In genomic region chr17:7441202-7441705, GRCh38 we compare ENCODE assay signal across 13 cellular contexts. TPM values are rescaled to one million over a fixed set of nuclear protein-coding genes. Genes with fewer than 3 reads are reported as not detected.
A peak's percentile ranks its signal among the peaks of the same experiment; 100 is the strongest.
DNase-seq lines count a peak whose midpoint lies in the region; ATAC-seq and TF ChIP-seq lines count a peak whose summit lies in the region.
"Had no signal": no experiment of that assay in that cellular context is flagged by ENCODE, and none has a peak within 500 bp of the region (broad histone marks: within the 10 kb centered on the region; RNA-seq: fewer than 3 reads in every experiment).

No MANE protein-coding gene starts in this region.

- TF ChIP-seq CTCF in chondrocyte (IDR thresholded peaks at IDR 0.05), result no peak
- TF ChIP-seq CTCF in gastrocnemius medialis (IDR thresholded peaks at IDR 0.05 in 4 of 5, conservative IDR thresholded peaks at IDR 0.05 in 1 of 5), result no peak

- ATAC-seq in gastrocnemius medialis (no peak), GM18517 (IDR thresholded peaks at IDR 0.05; ENCODE audit: unreplicated experiment) (no peak)
- ATAC-seq: A549; activated CD8-positive, alpha-beta memory T cell treated with anti-CD3 and anti-CD28 coated beads, Interleukin-2, amount 10 ng/mL, durations not matched to agents 7 days and 5 days; heart left ventricle; mucosa of descending colon had no signal

- H3K4me3 Mint-ChIP-seq in T-helper 2 cell treated with Interferon-gamma antibody and Interleukin-4, amounts not matched to agents 5 μg/mL and 100 μg/mL, for 36 hours, result peak overlapping the region; percentile 88
- no peak overlapping the region for H3K4me3 Mint-ChIP-seq in chondrocyte (ENCODE audit: unreplicated experiment)

- peaks cover 21% of the 10 kb centered on the region for H3K36me3 Mint-ChIP-seq in T-helper 2 cell treated with Interferon-gamma antibody and Interleukin-4, amounts not matched to agents 5 μg/mL and 100 μg/mL, for 36 hours (ENCODE audit: low read depth)
- H3K36me3 Mint-ChIP-seq in chondrocyte (ENCODE audit: low read depth), result no peaks in the 10 kb centered on the region

- H3K4me1 ChIP-seq in gastrocnemius medialis, result peaks cover 38 to 67% of the 10 kb centered on the region in 2 donors

- no peaks in the 10 kb centered on the region for H3K9me3 Mint-ChIP-seq in T-helper 2 cell treated with Interferon-gamma antibody and Interleukin-4, amounts not matched to agents 5 μg/mL and 100 μg/mL, for 36 hours
- H3K9me3 Mint-ChIP-seq in chondrocyte (ENCODE audit: low read depth), result no peaks in the 10 kb centered on the region

- no peak overlapping the region for H3K27ac Mint-ChIP-seq in T-helper 2 cell treated with Interferon-gamma antibody and Interleukin-4, amounts not matched to agents 5 μg/mL and 100 μg/mL, for 36 hours
- H3K27ac Mint-ChIP-seq in chondrocyte (ENCODE audit: unreplicated experiment), result peak overlapping the region; percentile 22
- H3K27ac Mint-ChIP-seq: activated CD8-positive, alpha-beta memory T cell treated with anti-CD3 and anti-CD28 coated beads, Interleukin-2, amount 10 ng/mL, durations not matched to agents 7 days and 5 days had no signal

- H3K9me3 ChIP-seq in gastrocnemius medialis, result no peaks in the 10 kb centered on the region
- H3K9me3 ChIP-seq: A549, heart left ventricle, mucosa of descending colon had no signal

- H3K27me3 Mint-ChIP-seq in T-helper 2 cell treated with Interferon-gamma antibody and Interleukin-4, amounts not matched to agents 5 μg/mL and 100 μg/mL, for 36 hours (ENCODE audit: low read depth), result peaks cover 62% of the 10 kb centered on the region
- H3K27me3 Mint-ChIP-seq in chondrocyte (ENCODE audit: low read depth), result no peaks in the 10 kb centered on the region

- peaks cover 0 to 4% (median 0%) of the 10 kb centered on the region in 3 donors for H3K27me3 ChIP-seq in gastrocnemius medialis

- intact Hi-C loops in gastrocnemius medialis (cut with DNase I; ENCODE audit: low total_unique reads), result no loop called here

- in situ Hi-C loops in gastrocnemius medialis (cut with MboI; ENCODE audit: low sequenced_read_pairs in 4 of 4), result loop anchor here in 2 of 4 donors (5.0 to 25.0 kb wide), 2 partner anchors 36 to 121 kb away; partner anchors contain the start of genes SENP3 (in 1 of the 2), TNFSF13 (in 1 of the 2) and ZBTB4 (in 1 of the 2)

- peak overlapping the region in 2 of 4 donors; percentile 62 to 82 for H3K4me3 ChIP-seq in gastrocnemius medialis
- H3K4me3 ChIP-seq: A549, mucosa of descending colon had no signal

- H3K4me1 Mint-ChIP-seq in T-helper 2 cell treated with Interferon-gamma antibody and Interleukin-4, amounts not matched to agents 5 μg/mL and 100 μg/mL, for 36 hours (ENCODE audit: low read depth), result peaks cover 34% of the 10 kb centered on the region
- H3K4me1 Mint-ChIP-seq in chondrocyte (ENCODE audit: low read depth), result peaks cover 68% of the 10 kb centered on the region

- no peaks in the 10 kb centered on the region for H3K36me3 ChIP-seq in gastrocnemius medialis
- H3K36me3 ChIP-seq: heart left ventricle had no signal

- no peak for TF ChIP-seq POLR2A in gastrocnemius medialis (IDR thresholded peaks at IDR 0.05)

- no peak for DNase-seq in T-helper 2 cell treated with Interferon-gamma antibody and Interleukin-4, amounts not matched to agents 5 μg/mL and 100 μg/mL, for 36 hours (ENCODE audit: low spot score)
- DNase-seq in T-helper 2 cell, result no peak
- DNase-seq in chondrocyte (ENCODE audit: low spot score), result no peak
- DNase-seq in gastrocnemius medialis, result no peak
- no peak for DNase-seq in activated gamma-delta T cell (lab: John Stamatoyannopoulos, UW)
- DNase-seq: effector memory CD4-positive, alpha-beta T cell had no signal

- H3K27ac ChIP-seq in gastrocnemius medialis, result peak overlapping the region; percentile 44 to 100 (median 88)

RNA-seq across cellular contexts. Expression of gene FGF11, which starts 1.9 kb away (rescaled TPM):
- 5.0 to 6.0 TPM (median 5.1 TPM) in 3 replicates for total RNA-seq in chondrocyte
- 1 to 10 TPM; 1.2 to 7.4 (median 4.1) TPM for total RNA-seq in gastrocnemius medialis

RNA-seq across cellular contexts. Expression of gene CHRNB1, which starts 3.6 kb away (rescaled TPM):
- 12.2 to 14.0 TPM (median 12.6 TPM) in 3 replicates for total RNA-seq in chondrocyte
- total RNA-seq in gastrocnemius medialis, result 100 to 1,000 TPM in 2 of 4 donors, 10 to 100 TPM in 2; 82.3 to 202 (median 101) TPM

RNA-seq across cellular contexts. Expression of gene TMEM102, which starts 6.0 kb away (rescaled TPM):
- total RNA-seq in chondrocyte (6.9 to 9.1 TPM (median 7.7 TPM) in 3 replicates), gastrocnemius medialis (1 to 10 TPM in 3 of 4 donors, under 1 TPM in 1; 0.92 to 3.9 (median 2.3) TPM)

RNA-seq across cellular contexts. Expression of gene SPEM3, which starts 12.6 kb away (rescaled TPM):
- total RNA-seq in chondrocyte (not detected in 3 replicates), gastrocnemius medialis (not detected)
- total RNA-seq: activated CD8-positive, alpha-beta memory T cell treated with anti-CD3 and anti-CD28 coated beads, Interleukin-2, amount 10 ng/mL, durations not matched to agents 7 days and 5 days; aorta; heart left ventricle; mucosa of descending colon; T-helper 1 cell treated with Interleukin-12 subunit alpha and Interleukin-12 subunit beta and Interleukin-4 antibody, amounts not matched to agents 30 ng/mL and 1 ng/mL, for 36 hours had no signal

RNA-seq across cellular contexts. Expression of gene SPEM2, which starts 15.8 kb away (rescaled TPM):
- total RNA-seq in chondrocyte (not detected in 3 replicates), gastrocnemius medialis (not detected)
- total RNA-seq: activated CD8-positive, alpha-beta memory T cell treated with anti-CD3 and anti-CD28 coated beads, Interleukin-2, amount 10 ng/mL, durations not matched to agents 7 days and 5 days; aorta; heart left ventricle; mucosa of descending colon; T-helper 1 cell treated with Interleukin-12 subunit alpha and Interleukin-12 subunit beta and Interleukin-4 antibody, amounts not matched to agents 30 ng/mL and 1 ng/mL, for 36 hours had no signal
